In the genomic region with DNA sequence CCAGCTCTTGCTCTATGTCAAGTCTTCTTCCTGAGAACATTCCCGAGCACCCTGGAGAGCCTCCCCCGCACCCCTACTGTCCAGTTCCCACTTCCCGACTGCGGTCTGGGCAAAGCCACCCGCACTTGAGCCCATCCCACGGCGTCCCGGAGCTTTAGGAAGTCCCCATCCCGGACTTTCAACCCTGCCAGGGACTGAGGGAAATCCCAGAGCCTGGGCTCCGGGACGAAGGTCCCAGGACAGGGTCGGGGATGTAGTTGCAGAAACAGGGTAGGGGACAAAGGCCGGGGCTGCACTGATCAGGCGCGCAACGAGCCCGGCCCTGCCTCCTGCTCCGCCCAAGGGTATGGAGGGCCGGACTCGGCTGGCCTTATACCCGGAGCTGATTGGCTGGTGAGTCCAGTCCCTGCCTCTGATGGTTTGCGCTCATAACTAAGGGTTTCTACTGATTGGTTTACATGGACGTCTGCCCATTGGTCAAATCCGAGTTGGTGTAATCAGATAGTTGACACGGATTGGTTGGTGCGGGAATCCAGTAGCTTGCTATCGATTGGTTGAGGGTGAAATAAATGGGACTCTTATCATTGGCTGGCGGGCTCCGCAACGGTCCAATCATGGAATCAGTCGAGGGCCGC, we compare ENCODE assay signal across 1 cellular context.
TF ChIP-seq lines count a peak whose summit lies in the region.

No MANE protein-coding gene starts in this region.

TF ChIP-seq in WTC11, 78 proteins besides CTCF, POLR2A, EP300 and RAD21 (continued from another document and continues in another):
- TF ChIP-seq, protein P1, sequence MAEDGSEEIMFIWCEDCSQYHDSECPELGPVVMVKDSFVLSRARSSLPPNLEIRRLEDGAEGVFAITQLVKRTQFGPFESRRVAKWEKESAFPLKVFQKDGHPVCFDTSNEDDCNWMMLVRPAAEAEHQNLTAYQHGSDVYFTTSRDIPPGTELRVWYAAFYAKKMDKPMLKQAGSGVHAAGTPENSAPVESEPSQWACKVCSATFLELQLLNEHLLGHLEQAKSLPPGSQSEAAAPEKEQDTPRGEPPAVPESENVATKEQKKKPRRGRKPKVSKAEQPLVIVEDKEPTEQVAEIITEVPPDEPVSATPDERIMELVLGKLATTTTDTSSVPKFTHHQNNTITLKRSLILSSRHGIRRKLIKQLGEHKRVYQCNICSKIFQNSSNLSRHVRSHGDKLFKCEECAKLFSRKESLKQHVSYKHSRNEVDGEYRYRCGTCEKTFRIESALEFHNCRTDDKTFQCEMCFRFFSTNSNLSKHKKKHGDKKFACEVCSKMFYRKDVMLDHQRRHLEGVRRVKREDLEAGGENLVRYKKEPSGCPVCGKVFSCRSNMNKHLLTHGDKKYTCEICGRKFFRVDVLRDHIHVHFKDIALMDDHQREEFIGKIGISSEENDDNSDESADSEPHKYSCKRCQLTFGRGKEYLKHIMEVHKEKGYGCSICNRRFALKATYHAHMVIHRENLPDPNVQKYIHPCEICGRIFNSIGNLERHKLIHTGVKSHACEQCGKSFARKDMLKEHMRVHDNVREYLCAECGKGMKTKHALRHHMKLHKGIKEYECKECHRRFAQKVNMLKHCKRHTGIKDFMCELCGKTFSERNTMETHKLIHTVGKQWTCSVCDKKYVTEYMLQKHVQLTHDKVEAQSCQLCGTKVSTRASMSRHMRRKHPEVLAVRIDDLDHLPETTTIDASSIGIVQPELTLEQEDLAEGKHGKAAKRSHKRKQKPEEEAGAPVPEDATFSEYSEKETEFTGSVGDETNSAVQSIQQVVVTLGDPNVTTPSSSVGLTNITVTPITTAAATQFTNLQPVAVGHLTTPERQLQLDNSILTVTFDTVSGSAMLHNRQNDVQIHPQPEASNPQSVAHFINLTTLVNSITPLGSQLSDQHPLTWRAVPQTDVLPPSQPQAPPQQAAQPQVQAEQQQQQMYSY (CRISPR knock-in tag; IDR thresholded peaks at IDR 0.05), result 0 out of 2 replicates have a peak, but pooled peaks have one; percentile 22
- no peak for TF ChIP-seq CREB1 (CRISPR knock-in tag; IDR thresholded peaks at IDR 0.05)
- TF ChIP-seq TCF7 (CRISPR knock-in tag; IDR thresholded peaks at IDR 0.05; ENCODE audit: low read depth), result no peak
- TF ChIP-seq, protein P2, sequence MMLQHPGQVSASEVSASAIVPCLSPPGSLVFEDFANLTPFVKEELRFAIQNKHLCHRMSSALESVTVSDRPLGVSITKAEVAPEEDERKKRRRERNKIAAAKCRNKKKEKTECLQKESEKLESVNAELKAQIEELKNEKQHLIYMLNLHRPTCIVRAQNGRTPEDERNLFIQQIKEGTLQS (CRISPR knock-in tag; conservative IDR thresholded peaks at IDR 0.05), result no peak
- TF ChIP-seq FOXP1 (CRISPR knock-in tag; IDR thresholded peaks at IDR 0.05; ENCODE audit: borderline replicate concordance), result no peak
- no peak for TF ChIP-seq ZNF416 (CRISPR knock-in tag; IDR thresholded peaks at IDR 0.05)
- TF ChIP-seq, protein P3, sequence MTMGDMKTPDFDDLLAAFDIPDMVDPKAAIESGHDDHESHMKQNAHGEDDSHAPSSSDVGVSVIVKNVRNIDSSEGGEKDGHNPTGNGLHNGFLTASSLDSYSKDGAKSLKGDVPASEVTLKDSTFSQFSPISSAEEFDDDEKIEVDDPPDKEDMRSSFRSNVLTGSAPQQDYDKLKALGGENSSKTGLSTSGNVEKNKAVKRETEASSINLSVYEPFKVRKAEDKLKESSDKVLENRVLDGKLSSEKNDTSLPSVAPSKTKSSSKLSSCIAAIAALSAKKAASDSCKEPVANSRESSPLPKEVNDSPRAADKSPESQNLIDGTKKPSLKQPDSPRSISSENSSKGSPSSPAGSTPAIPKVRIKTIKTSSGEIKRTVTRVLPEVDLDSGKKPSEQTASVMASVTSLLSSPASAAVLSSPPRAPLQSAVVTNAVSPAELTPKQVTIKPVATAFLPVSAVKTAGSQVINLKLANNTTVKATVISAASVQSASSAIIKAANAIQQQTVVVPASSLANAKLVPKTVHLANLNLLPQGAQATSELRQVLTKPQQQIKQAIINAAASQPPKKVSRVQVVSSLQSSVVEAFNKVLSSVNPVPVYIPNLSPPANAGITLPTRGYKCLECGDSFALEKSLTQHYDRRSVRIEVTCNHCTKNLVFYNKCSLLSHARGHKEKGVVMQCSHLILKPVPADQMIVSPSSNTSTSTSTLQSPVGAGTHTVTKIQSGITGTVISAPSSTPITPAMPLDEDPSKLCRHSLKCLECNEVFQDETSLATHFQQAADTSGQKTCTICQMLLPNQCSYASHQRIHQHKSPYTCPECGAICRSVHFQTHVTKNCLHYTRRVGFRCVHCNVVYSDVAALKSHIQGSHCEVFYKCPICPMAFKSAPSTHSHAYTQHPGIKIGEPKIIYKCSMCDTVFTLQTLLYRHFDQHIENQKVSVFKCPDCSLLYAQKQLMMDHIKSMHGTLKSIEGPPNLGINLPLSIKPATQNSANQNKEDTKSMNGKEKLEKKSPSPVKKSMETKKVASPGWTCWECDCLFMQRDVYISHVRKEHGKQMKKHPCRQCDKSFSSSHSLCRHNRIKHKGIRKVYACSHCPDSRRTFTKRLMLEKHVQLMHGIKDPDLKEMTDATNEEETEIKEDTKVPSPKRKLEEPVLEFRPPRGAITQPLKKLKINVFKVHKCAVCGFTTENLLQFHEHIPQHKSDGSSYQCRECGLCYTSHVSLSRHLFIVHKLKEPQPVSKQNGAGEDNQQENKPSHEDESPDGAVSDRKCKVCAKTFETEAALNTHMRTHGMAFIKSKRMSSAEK (CRISPR knock-in tag; IDR thresholded peaks at IDR 0.05; ENCODE audit: borderline replicate concordance), result peak; percentile 78; the same call in 1 of the 2 replicates
- TF ChIP-seq, protein P4, sequence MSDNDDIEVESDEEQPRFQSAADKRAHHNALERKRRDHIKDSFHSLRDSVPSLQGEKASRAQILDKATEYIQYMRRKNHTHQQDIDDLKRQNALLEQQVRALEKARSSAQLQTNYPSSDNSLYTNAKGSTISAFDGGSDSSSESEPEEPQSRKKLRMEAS (CRISPR knock-in tag; IDR thresholded peaks at IDR 0.05), result 0 out of 2 replicates have a peak, but pooled peaks have one; percentile 56
- TF ChIP-seq, protein P5, sequence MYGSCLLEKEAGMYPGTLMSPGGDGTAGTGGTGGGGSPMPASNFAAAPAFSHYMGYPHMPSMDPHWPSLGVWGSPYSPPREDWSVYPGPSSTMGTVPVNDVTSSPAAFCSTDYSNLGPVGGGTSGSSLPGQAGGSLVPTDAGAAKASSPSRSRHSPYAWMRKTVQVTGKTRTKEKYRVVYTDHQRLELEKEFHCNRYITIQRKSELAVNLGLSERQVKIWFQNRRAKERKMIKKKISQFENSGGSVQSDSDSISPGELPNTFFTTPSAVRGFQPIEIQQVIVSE (CRISPR knock-in tag; IDR thresholded peaks at IDR 0.05; ENCODE audit: borderline replicate concordance), result no peak
- TF ChIP-seq, protein P6, sequence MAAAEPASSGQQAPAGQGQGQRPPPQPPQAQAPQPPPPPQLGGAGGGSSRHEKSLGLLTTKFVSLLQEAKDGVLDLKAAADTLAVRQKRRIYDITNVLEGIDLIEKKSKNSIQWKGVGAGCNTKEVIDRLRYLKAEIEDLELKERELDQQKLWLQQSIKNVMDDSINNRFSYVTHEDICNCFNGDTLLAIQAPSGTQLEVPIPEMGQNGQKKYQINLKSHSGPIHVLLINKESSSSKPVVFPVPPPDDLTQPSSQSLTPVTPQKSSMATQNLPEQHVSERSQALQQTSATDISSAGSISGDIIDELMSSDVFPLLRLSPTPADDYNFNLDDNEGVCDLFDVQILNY (CRISPR knock-in tag; IDR thresholded peaks at IDR 0.05), result no peak; the same call in 1 of the 2 replicates
- TF ChIP-seq ZNF396 (CRISPR knock-in tag; IDR thresholded peaks at IDR 0.05; ENCODE audit: borderline replicate concordance), result peak; percentile 92; the same call in 1 of the 2 replicates
- no peak for TF ChIP-seq SOX15 (CRISPR knock-in tag; IDR thresholded peaks at IDR 0.05)
- TF ChIP-seq, protein P7, sequence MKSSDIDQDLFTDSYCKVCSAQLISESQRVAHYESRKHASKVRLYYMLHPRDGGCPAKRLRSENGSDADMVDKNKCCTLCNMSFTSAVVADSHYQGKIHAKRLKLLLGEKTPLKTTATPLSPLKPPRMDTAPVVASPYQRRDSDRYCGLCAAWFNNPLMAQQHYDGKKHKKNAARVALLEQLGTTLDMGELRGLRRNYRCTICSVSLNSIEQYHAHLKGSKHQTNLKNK (CRISPR knock-in tag; IDR thresholded peaks at IDR 0.05), result no peak
- TF ChIP-seq, protein P8, sequence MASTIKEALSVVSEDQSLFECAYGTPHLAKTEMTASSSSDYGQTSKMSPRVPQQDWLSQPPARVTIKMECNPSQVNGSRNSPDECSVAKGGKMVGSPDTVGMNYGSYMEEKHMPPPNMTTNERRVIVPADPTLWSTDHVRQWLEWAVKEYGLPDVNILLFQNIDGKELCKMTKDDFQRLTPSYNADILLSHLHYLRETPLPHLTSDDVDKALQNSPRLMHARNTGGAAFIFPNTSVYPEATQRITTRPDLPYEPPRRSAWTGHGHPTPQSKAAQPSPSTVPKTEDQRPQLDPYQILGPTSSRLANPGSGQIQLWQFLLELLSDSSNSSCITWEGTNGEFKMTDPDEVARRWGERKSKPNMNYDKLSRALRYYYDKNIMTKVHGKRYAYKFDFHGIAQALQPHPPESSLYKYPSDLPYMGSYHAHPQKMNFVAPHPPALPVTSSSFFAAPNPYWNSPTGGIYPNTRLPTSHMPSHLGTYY (CRISPR knock-in tag; IDR thresholded peaks at IDR 0.05), result peak; percentile 75; the same call in 1 of the 2 replicates
- peak; percentile 95 for TF ChIP-seq NFYB (CRISPR knock-in tag; conservative IDR thresholded peaks at IDR 0.05; ENCODE audit: low read depth)
- TF ChIP-seq, protein P9, sequence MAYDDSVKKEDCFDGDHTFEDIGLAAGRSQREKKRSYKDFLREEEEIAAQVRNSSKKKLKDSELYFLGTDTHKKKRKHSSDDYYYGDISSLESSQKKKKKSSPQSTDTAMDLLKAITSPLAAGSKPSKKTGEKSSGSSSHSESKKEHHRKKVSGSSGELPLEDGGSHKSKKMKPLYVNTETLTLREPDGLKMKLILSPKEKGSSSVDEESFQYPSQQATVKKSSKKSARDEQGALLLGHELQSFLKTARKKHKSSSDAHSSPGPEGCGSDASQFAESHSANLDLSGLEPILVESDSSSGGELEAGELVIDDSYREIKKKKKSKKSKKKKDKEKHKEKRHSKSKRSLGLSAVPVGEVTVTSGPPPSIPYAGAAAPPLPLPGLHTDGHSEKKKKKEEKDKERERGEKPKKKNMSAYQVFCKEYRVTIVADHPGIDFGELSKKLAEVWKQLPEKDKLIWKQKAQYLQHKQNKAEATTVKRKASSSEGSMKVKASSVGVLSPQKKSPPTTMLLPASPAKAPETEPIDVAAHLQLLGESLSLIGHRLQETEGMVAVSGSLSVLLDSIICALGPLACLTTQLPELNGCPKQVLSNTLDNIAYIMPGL (CRISPR knock-in tag; IDR thresholded peaks at IDR 0.05), result no peak
- TF ChIP-seq, protein P10, sequence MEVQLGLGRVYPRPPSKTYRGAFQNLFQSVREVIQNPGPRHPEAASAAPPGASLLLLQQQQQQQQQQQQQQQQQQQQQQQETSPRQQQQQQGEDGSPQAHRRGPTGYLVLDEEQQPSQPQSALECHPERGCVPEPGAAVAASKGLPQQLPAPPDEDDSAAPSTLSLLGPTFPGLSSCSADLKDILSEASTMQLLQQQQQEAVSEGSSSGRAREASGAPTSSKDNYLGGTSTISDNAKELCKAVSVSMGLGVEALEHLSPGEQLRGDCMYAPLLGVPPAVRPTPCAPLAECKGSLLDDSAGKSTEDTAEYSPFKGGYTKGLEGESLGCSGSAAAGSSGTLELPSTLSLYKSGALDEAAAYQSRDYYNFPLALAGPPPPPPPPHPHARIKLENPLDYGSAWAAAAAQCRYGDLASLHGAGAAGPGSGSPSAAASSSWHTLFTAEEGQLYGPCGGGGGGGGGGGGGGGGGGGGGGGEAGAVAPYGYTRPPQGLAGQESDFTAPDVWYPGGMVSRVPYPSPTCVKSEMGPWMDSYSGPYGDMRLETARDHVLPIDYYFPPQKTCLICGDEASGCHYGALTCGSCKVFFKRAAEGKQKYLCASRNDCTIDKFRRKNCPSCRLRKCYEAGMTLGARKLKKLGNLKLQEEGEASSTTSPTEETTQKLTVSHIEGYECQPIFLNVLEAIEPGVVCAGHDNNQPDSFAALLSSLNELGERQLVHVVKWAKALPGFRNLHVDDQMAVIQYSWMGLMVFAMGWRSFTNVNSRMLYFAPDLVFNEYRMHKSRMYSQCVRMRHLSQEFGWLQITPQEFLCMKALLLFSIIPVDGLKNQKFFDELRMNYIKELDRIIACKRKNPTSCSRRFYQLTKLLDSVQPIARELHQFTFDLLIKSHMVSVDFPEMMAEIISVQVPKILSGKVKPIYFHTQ (CRISPR knock-in tag; IDR thresholded peaks at IDR 0.05), result no peak
- TF ChIP-seq, protein P11, sequence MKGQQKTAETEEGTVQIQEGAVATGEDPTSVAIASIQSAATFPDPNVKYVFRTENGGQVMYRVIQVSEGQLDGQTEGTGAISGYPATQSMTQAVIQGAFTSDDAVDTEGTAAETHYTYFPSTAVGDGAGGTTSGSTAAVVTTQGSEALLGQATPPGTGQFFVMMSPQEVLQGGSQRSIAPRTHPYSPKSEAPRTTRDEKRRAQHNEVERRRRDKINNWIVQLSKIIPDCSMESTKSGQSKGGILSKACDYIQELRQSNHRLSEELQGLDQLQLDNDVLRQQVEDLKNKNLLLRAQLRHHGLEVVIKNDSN (CRISPR knock-in tag; IDR thresholded peaks at IDR 0.05), result peak; percentile 52; the same call in 1 of the 2 replicates
- TF ChIP-seq, protein P12, sequence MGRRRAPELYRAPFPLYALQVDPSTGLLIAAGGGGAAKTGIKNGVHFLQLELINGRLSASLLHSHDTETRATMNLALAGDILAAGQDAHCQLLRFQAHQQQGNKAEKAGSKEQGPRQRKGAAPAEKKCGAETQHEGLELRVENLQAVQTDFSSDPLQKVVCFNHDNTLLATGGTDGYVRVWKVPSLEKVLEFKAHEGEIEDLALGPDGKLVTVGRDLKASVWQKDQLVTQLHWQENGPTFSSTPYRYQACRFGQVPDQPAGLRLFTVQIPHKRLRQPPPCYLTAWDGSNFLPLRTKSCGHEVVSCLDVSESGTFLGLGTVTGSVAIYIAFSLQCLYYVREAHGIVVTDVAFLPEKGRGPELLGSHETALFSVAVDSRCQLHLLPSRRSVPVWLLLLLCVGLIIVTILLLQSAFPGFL (CRISPR knock-in tag; IDR thresholded peaks at IDR 0.05; ENCODE audit: borderline replicate concordance), result no peak
- TF ChIP-seq, protein P13, sequence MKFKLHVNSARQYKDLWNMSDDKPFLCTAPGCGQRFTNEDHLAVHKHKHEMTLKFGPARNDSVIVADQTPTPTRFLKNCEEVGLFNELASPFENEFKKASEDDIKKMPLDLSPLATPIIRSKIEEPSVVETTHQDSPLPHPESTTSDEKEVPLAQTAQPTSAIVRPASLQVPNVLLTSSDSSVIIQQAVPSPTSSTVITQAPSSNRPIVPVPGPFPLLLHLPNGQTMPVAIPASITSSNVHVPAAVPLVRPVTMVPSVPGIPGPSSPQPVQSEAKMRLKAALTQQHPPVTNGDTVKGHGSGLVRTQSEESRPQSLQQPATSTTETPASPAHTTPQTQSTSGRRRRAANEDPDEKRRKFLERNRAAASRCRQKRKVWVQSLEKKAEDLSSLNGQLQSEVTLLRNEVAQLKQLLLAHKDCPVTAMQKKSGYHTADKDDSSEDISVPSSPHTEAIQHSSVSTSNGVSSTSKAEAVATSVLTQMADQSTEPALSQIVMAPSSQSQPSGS (CRISPR knock-in tag; IDR thresholded peaks at IDR 0.05; ENCODE audit: borderline replicate concordance, low read depth), result no peak
